Comparison of ENCODE assay signal across 25 cellular contexts in the genomic region with DNA sequence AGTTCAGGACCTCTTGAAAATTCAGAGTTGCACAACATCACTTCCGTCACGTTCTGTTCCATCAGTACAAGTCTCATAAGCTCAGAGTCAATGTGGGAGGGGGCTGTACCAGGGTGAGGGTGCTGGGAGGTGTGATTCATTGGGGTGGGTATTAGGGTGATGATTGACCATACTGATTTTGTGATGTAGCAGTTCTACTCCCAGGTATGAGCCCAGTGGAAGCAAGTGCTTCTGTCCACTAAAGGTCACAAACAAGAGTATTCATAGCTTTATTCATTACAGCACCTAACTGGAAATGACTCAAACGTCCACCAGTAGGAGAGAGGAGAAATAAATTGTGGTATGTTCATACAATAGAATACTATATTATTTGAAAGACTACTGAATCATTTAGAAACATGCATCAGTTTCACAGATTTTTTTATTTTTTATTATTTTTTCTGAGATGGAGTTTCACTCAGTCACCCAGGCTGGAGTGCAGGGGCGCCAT. TPM values are rescaled to one million over a fixed set of nuclear protein-coding genes. Genes with fewer than 3 reads are reported as not detected.
DNase-seq lines count a peak whose midpoint lies in the region; ATAC-seq and TF ChIP-seq lines count a peak whose summit lies in the region.
"Had no signal": no experiment of that assay in that cellular context is flagged by ENCODE, and none has a peak within 500 bp of the region (broad histone marks: within the 10 kb centered on the region; RNA-seq: fewer than 3 reads in every experiment).

No MANE protein-coding gene starts in this region.

- no peaks in the 10 kb centered on the region for H3K27me3 ChIP-seq in testis
- H3K27me3 ChIP-seq: breast epithelium, colonic mucosa, gastroesophageal sphincter, tibial nerve had no signal

- H3K27me3 Mint-ChIP-seq in activated CD4-positive, alpha-beta T cell treated with anti-CD3 and anti-CD28 coated beads for 36 hours: no peaks in the 10 kb centered on the region
- no peaks in the 10 kb centered on the region for H3K27me3 Mint-ChIP-seq in IgD-negative memory B cell
- no peaks in the 10 kb centered on the region for H3K27me3 Mint-ChIP-seq in activated T-helper 2 cell treated with anti-CD3 and anti-CD28 coated beads, Interferon-gamma antibody, Interleukin-2, Interleukin-4, amounts not matched to agents 10 μg/mL and 5 μg/mL and 100 μg/mL, durations not matched to agents 14 hours and 24 hours and 36 hours (ENCODE audit: low read depth)
- H3K27me3 Mint-ChIP-seq in natural killer cell (ENCODE audit: low read depth in 2 of 2): no peaks in the 10 kb centered on the region
- H3K27me3 Mint-ChIP-seq: progenitor cell of endocrine pancreas had no signal

- H3K4me1 Mint-ChIP-seq in activated CD4-positive, alpha-beta T cell treated with anti-CD3 and anti-CD28 coated beads for 36 hours: peaks cover 17% of the 10 kb centered on the region
- H3K4me1 Mint-ChIP-seq in IgD-negative memory B cell: peaks cover 6 to 16% (median 7%) of the 10 kb centered on the region in 3 donors
- H3K4me1 Mint-ChIP-seq in activated T-helper 2 cell treated with anti-CD3 and anti-CD28 coated beads, Interferon-gamma antibody, Interleukin-2, Interleukin-4, amounts not matched to agents 10 μg/mL and 5 μg/mL and 100 μg/mL, durations not matched to agents 14 hours and 24 hours and 36 hours (ENCODE audit: low read depth): peaks cover 17% of the 10 kb centered on the region
- H3K4me1 Mint-ChIP-seq in natural killer cell: peaks cover 46 to 62% of the 10 kb centered on the region in 2 donors

- H3K4me3 Mint-ChIP-seq in activated CD4-positive, alpha-beta T cell treated with anti-CD3 and anti-CD28 coated beads for 36 hours: no peak overlapping the region
- H3K4me3 Mint-ChIP-seq in IgD-negative memory B cell: no peak overlapping the region
- H3K4me3 Mint-ChIP-seq in activated T-helper 2 cell treated with anti-CD3 and anti-CD28 coated beads, Interferon-gamma antibody, Interleukin-2, Interleukin-4, amounts not matched to agents 10 μg/mL and 5 μg/mL and 100 μg/mL, durations not matched to agents 14 hours and 24 hours and 36 hours (ENCODE audit: low read depth): no peak overlapping the region
- H3K4me3 Mint-ChIP-seq in natural killer cell: peak overlapping the region; percentile 88

- H3K36me3 Mint-ChIP-seq in activated CD4-positive, alpha-beta T cell treated with anti-CD3 and anti-CD28 coated beads for 36 hours (ENCODE audit: low read depth): peaks cover 65% of the 10 kb centered on the region
- peaks cover 28% of the 10 kb centered on the region for H3K36me3 Mint-ChIP-seq in IgD-negative memory B cell
- peaks cover 70% of the 10 kb centered on the region for H3K36me3 Mint-ChIP-seq in activated T-helper 2 cell treated with anti-CD3 and anti-CD28 coated beads, Interferon-gamma antibody, Interleukin-2, Interleukin-4, amounts not matched to agents 10 μg/mL and 5 μg/mL and 100 μg/mL, durations not matched to agents 14 hours and 24 hours and 36 hours (ENCODE audit: low read depth)
- peaks cover 11% of the 10 kb centered on the region for H3K36me3 Mint-ChIP-seq in natural killer cell

- H3K27ac Mint-ChIP-seq in activated CD4-positive, alpha-beta T cell treated with anti-CD3 and anti-CD28 coated beads for 36 hours: peak overlapping the region; percentile 73
- H3K27ac Mint-ChIP-seq in IgD-negative memory B cell: peak overlapping the region in 2 of 3 donors; percentile 8 to 63
- peak overlapping the region; percentile 63 for H3K27ac Mint-ChIP-seq in activated T-helper 2 cell treated with anti-CD3 and anti-CD28 coated beads, Interferon-gamma antibody, Interleukin-2, Interleukin-4, amounts not matched to agents 10 μg/mL and 5 μg/mL and 100 μg/mL, durations not matched to agents 14 hours and 24 hours and 36 hours
- H3K27ac Mint-ChIP-seq in natural killer cell: peak overlapping the region; percentile 86 to 88
- H3K27ac Mint-ChIP-seq: progenitor cell of endocrine pancreas had no signal

- TF ChIP-seq CTCF in natural killer cell (IDR thresholded peaks at IDR 0.05): no peak
- TF ChIP-seq CTCF in testis (IDR thresholded peaks at IDR 0.05): no peak

- no peaks in the 10 kb centered on the region for H3K9me3 Mint-ChIP-seq in activated CD4-positive, alpha-beta T cell treated with anti-CD3 and anti-CD28 coated beads for 36 hours (ENCODE audit: low read depth)
- H3K9me3 Mint-ChIP-seq in IgD-negative memory B cell (peaks cover 0 to 3% (median 2%) of the 10 kb centered on the region in 3 donors), natural killer cell (peaks cover 0 to 2% of the 10 kb centered on the region in 2 donors)
- no peaks in the 10 kb centered on the region for H3K9me3 Mint-ChIP-seq in activated T-helper 2 cell treated with anti-CD3 and anti-CD28 coated beads, Interferon-gamma antibody, Interleukin-2, Interleukin-4, amounts not matched to agents 10 μg/mL and 5 μg/mL and 100 μg/mL, durations not matched to agents 14 hours and 24 hours and 36 hours

- ATAC-seq in activated CD4-positive, alpha-beta T cell treated with anti-CD3 and anti-CD28 coated beads for 36 hours: peak; percentile 18
- peak; percentile 1 to 12 (median 8) for ATAC-seq in natural killer cell
- ATAC-seq: gastroesophageal sphincter, left ventricle myocardium superior had no signal

- CTCF ChIA-PET in activated CD4-positive, alpha-beta T cell treated with anti-CD3 and anti-CD28 coated beads for 36 hours (lab: Charles Lee): interaction anchor here (0.8 to 1.5 kb wide), 2 partner anchors 10 to 13 kb away, joined by 3 to 4 read pairs; no protein-coding TSS in a partner anchor

- TF ChIP-seq POLR2A in testis (IDR thresholded peaks at IDR 0.05): no peak

- intact Hi-C loops in activated CD4-positive, alpha-beta T cell treated with anti-CD3 and anti-CD28 coated beads for 36 hours (cut with DNase I, micrococcal nuclease): no loop called here
- intact Hi-C loops in activated T-helper 2 cell treated with anti-CD3 and anti-CD28 coated beads, Interferon-gamma antibody, Interleukin-2, Interleukin-4, amounts not matched to agents 10 μg/mL and 5 μg/mL and 100 μg/mL, durations not matched to agents 14 hours and 24 hours and 36 hours (cut with micrococcal nuclease): no loop called here
- intact Hi-C loops in natural killer cell (cut with micrococcal nuclease): no loop called here
- intact Hi-C loops in testis (cut with DNase I; ENCODE audit: low total_unique reads): no loop called here

- no peak overlapping the region for H3K4me3 ChIP-seq in testis
- H3K4me3 ChIP-seq: breast epithelium, colonic mucosa, gastroesophageal sphincter, tibial nerve had no signal

- DNase-seq in activated CD4-positive, alpha-beta T cell treated with anti-CD3 and anti-CD28 coated beads for 36 hours: no peak
- no peak for DNase-seq in activated CD4-positive, alpha-beta T cell treated with anti-CD3 and anti-CD28 coated beads, Interleukin-2, amount 50 U/mL, for 1 hour
- DNase-seq in activated T-helper 2 cell treated with anti-CD3 and anti-CD28 coated beads, Interferon-gamma antibody, Interleukin-2, Interleukin-4, amounts not matched to agents 10 μg/mL and 5 μg/mL and 100 μg/mL, durations not matched to agents 14 hours and 24 hours and 36 hours (ENCODE audit: low spot score): no peak
- no peak for DNase-seq in natural killer cell
- no peak for DNase-seq in testis
- DNase-seq in anterior cingulate cortex (lab: John Stamatoyannopoulos, UW): no peak
- DNase-seq in NCI-H1417 (lab: John Stamatoyannopoulos, UW): no peak
- DNase-seq: activated CD4-positive, alpha-beta T cell treated with anti-CD3 and anti-CD28 coated beads for 1 hour; AML-193; colonic mucosa; COR-L47; DND-41; hypothalamus; KG1; left ventricle myocardium superior; midbrain; NCI-H1694 treated with DMSO at 0.1 percent for 48 hours; NCI-H2171 treated with DMSO at 0.1 percent for 48 hours; NCI-H69; T1000 had no signal

- H3K4me1 ChIP-seq in testis: no peaks in the 10 kb centered on the region
- H3K4me1 ChIP-seq: breast epithelium, colonic mucosa, gastroesophageal sphincter, tibial nerve had no signal

- no peaks in the 10 kb centered on the region for H3K36me3 ChIP-seq in testis (ENCODE audit: low read depth, missing control alignments)
- H3K36me3 ChIP-seq: breast epithelium had no signal

- H3K9me3 ChIP-seq in testis: no peaks in the 10 kb centered on the region
- H3K9me3 ChIP-seq: breast epithelium, colonic mucosa, gastroesophageal sphincter, tibial nerve had no signal

- no peak overlapping the region for H3K27ac ChIP-seq in testis
- H3K27ac ChIP-seq: breast epithelium, colonic mucosa, gastroesophageal sphincter, tibial nerve had no signal

- POLR2A ChIA-PET in activated CD4-positive, alpha-beta T cell treated with anti-CD3 and anti-CD28 coated beads for 36 hours (lab: Charles Lee): interaction anchor here (0.7 kb wide), 1 partner anchor 10 kb away, joined by 3 read pairs; no protein-coding TSS in a partner anchor

- 87 to 88% methylated on average over 4 of the region's 4 CpGs for WGBS in testis, 2 donors

RNA-seq across cellular contexts. Expression of a gene that starts 12.1 kb away (rescaled TPM):
- 10 to 100 TPM; 41.1 to 43.3 TPM for total RNA-seq in activated CD4-positive, alpha-beta T cell treated with anti-CD3 and anti-CD28 coated beads for 36 hours
- 35.5 TPM for polyA plus RNA-seq in IgD-negative memory B cell
- 45.9 and 49.9 TPM in 2 replicates for total RNA-seq in activated T-helper 2 cell treated with anti-CD3 and anti-CD28 coated beads, Interferon-gamma antibody, Interleukin-2, Interleukin-4, amounts not matched to agents 10 μg/mL and 5 μg/mL and 100 μg/mL, durations not matched to agents 14 hours and 24 hours and 36 hours
- total RNA-seq in natural killer cell: 10 to 100 TPM; 37.8 to 66.5 (median 44.7) TPM
- 100 to 1,000 TPM in 1 of 2 donors, 10 to 100 TPM in 1; 88.0 to 112 TPM for total RNA-seq in testis
- polyA plus RNA-seq in testis (ENCODE audit: insufficient read depth, low read depth, low replicate concordance): 96.7 TPM

RNA-seq across cellular contexts. Expression of a gene that starts 34.6 kb away (rescaled TPM):
- total RNA-seq in activated CD4-positive, alpha-beta T cell treated with anti-CD3 and anti-CD28 coated beads for 36 hours: 10 to 100 TPM; 83.5 to 90.8 TPM
- polyA plus RNA-seq in IgD-negative memory B cell (22.6 TPM), testis (ENCODE audit: insufficient read depth, low read depth, low replicate concordance) (96.8 TPM)
- 80.4 and 86.1 TPM in 2 replicates for total RNA-seq in activated T-helper 2 cell treated with anti-CD3 and anti-CD28 coated beads, Interferon-gamma antibody, Interleukin-2, Interleukin-4, amounts not matched to agents 10 μg/mL and 5 μg/mL and 100 μg/mL, durations not matched to agents 14 hours and 24 hours and 36 hours
- total RNA-seq in natural killer cell (10 to 100 TPM; 61.4 to 75.9 (median 70.7) TPM), testis (100 to 1,000 TPM in 1 of 2 donors, 10 to 100 TPM in 1; 88.1 to 110 TPM)

RNA-seq across cellular contexts. Expression of a gene that starts 45.0 kb away (rescaled TPM):
- total RNA-seq in activated CD4-positive, alpha-beta T cell treated with anti-CD3 and anti-CD28 coated beads for 36 hours: 10 to 100 TPM; 39.4 to 54.3 TPM
- 14.6 TPM for polyA plus RNA-seq in IgD-negative memory B cell
- 41.7 and 45.6 TPM in 2 replicates for total RNA-seq in activated T-helper 2 cell treated with anti-CD3 and anti-CD28 coated beads, Interferon-gamma antibody, Interleukin-2, Interleukin-4, amounts not matched to agents 10 μg/mL and 5 μg/mL and 100 μg/mL, durations not matched to agents 14 hours and 24 hours and 36 hours
- total RNA-seq in natural killer cell: 10 to 100 TPM in 1 of 3 donors, 1 to 10 TPM in 2; 6.1 to 11.3 (median 7.9) TPM
- total RNA-seq in testis: 10 to 100 TPM; 19.2 to 21.7 TPM
- 15.0 TPM for polyA plus RNA-seq in testis (ENCODE audit: insufficient read depth, low read depth, low replicate concordance)

Comparison
In these comparisons a context has a peak if more than half of its experiments do, and no peak if none do; other contexts are left out.
1. H3K27ac Mint-ChIP-seq: peak in every context shown above with its lines; median percentile 87 in natural killer cell; 73 in activated CD4-positive, alpha-beta T cell treated with anti-CD3 and anti-CD28 coated beads for 36 hours; 63 in activated T-helper 2 cell treated with anti-CD3 and anti-CD28 coated beads, Interferon-gamma antibody, Interleukin-2, Interleukin-4, amounts not matched to agents 10 μg/mL and 5 μg/mL and 100 μg/mL, durations not matched to agents 14 hours and 24 hours and 36 hours; 36 in IgD-negative memory B cell.